Comparison of ENCODE assay signal across 9 cellular contexts in the genomic region with DNA sequence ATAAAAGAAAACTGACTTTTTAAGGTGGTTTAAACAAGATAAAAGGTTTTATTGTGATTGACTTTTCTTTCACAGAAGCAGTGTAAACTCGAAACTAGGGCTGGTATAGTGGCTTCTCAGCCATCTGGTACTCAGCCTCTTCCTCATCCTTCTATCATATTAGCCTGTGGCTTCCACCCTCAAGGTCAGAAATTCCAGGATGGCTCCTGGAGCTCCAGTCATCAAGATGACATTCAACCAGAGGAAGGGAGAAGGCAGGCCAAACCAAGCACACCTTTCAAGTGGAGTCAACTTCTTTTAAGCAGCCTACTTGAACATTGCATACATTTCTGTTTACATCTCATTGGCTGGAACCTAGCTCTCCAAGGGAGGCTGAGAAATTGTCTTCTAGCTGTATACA. TPM values are rescaled to one million over a fixed set of nuclear protein-coding genes. Genes with fewer than 3 reads are reported as not detected.
A peak's percentile ranks its signal among the peaks of the same experiment; 100 is the strongest.
DNase-seq lines count a peak whose midpoint lies in the region; ATAC-seq and TF ChIP-seq lines count a peak whose summit lies in the region.
"Had no signal": no experiment of that assay in that cellular context is flagged by ENCODE, and none has a peak within 500 bp of the region (broad histone marks: within the 10 kb centered on the region; RNA-seq: fewer than 3 reads in every experiment).

No MANE protein-coding gene starts in this region.

- peaks cover 36% of the 10 kb centered on the region for H3K79me2 ChIP-seq in DND-41 (ENCODE audit: insufficient read depth, low read length)

- peaks cover 11% of the 10 kb centered on the region; the same call in 1 of the 2 replicates for H4K20me1 ChIP-seq in DND-41 (ENCODE audit: insufficient read depth, low read length)

- no peak overlapping the region for H3K27ac ChIP-seq in DND-41 (ENCODE audit: low read length)

- no peaks in the 10 kb centered on the region for H3K9me3 ChIP-seq in DND-41 (ENCODE audit: insufficient read depth, low read length, severe bottlenecking)
- no peaks in the 10 kb centered on the region for H3K9me3 ChIP-seq in skeletal muscle satellite cell (replicated peaks; ENCODE audit: low read length)

- H3K36me3 ChIP-seq in DND-41 (ENCODE audit: insufficient read depth, low read length): peaks cover 8% of the 10 kb centered on the region; the same call in 1 of the 2 replicates
- H3K36me3 ChIP-seq in skeletal muscle satellite cell (ENCODE audit: insufficient read depth, low read length): no peaks in the 10 kb centered on the region

- peak overlapping the region; percentile 93; the same call in 1 of the 2 replicates for H3K4me2 ChIP-seq in DND-41 (ENCODE audit: insufficient read depth, low read length)
- peak overlapping the region; percentile 98 for H3K4me2 ChIP-seq in skeletal muscle satellite cell (ENCODE audit: low read length)

- H3K27me3 ChIP-seq in DND-41 (ENCODE audit: insufficient read depth, low read length, poor library complexity): no peaks in the 10 kb centered on the region
- no peaks in the 10 kb centered on the region for H3K27me3 ChIP-seq in skeletal muscle satellite cell (ENCODE audit: control insufficient read depth, insufficient read depth, low read length)

- TF ChIP-seq CTCF in DND-41 (IDR thresholded peaks at IDR 0.05; ENCODE audit: borderline replicate concordance, extremely low read depth, low read length, poor library complexity, severe bottlenecking) (no peak), fibroblast of mammary gland (conservative IDR thresholded peaks at IDR 0.05; ENCODE audit: control insufficient read depth, insufficient read depth, low read depth, low read length) (no peak)

- DNase-seq in DND-41: no peak
- peak; percentile 37 for DNase-seq in RPMI7951 (ENCODE audit: low read depth)
- peak; percentile 31 for DNase-seq in fibroblast of mammary gland (ENCODE audit: low read depth)
- DNase-seq: NCI-H1092 had no signal

- H3K4me3 ChIP-seq in DND-41 (ENCODE audit: low read depth in 1 of 2, low read length in 2 of 2) (no peak overlapping the region), fibroblast of mammary gland (ENCODE audit: control insufficient read depth, low read depth, low read length) (no peak overlapping the region), skeletal muscle satellite cell (ENCODE audit: low read length) (no peak overlapping the region)

- ATAC-seq in DND-41 (ENCODE audit: insufficient read depth, low read depth) (no peak), HG03378 (IDR thresholded peaks at IDR 0.05; ENCODE audit: unreplicated experiment) (no peak), GM19395 (IDR thresholded peaks at IDR 0.05; ENCODE audit: unreplicated experiment) (no peak), HG02840 (IDR thresholded peaks at IDR 0.05; ENCODE audit: low FRiP score, unreplicated experiment) (no peak), GM21390 (IDR thresholded peaks at IDR 0.05; ENCODE audit: unreplicated experiment) (no peak)

- no peak overlapping the region; the same call in 1 of the 2 replicates for H2AFZ ChIP-seq in DND-41 (ENCODE audit: low read depth, low read length)

- peaks cover 41% of the 10 kb centered on the region for H3K4me1 ChIP-seq in DND-41 (ENCODE audit: insufficient read depth, low read length)
- peaks cover 34% of the 10 kb centered on the region for H3K4me1 ChIP-seq in skeletal muscle satellite cell (ENCODE audit: control insufficient read depth, insufficient read depth, low read length)

- no peak overlapping the region for H3K9ac ChIP-seq in DND-41 (ENCODE audit: low read depth, low read length)
- H3K9ac ChIP-seq in skeletal muscle satellite cell (ENCODE audit: low read depth, low read length): no peak overlapping the region

RNA-seq across cellular contexts. Expression of a gene that starts 1.3 kb away (rescaled TPM):
- total RNA-seq in RPMI7951 (2014; rRNA removed; shearing (Covaris generic)): 30.2 and 33.0 TPM in 2 replicates
- 13.3 and 16.0 TPM in 2 replicates for total RNA-seq in skeletal muscle satellite cell (2012; rRNA removed)

RNA-seq across cellular contexts. Expression of a gene that starts 9.8 kb away (rescaled TPM):
- 7.0 and 10.4 TPM in 2 replicates for total RNA-seq in RPMI7951 (2014; rRNA removed; shearing (Covaris generic))
- 8.9 and 10.7 TPM in 2 replicates for total RNA-seq in skeletal muscle satellite cell (2012; rRNA removed)
